8 cellular contexts compared by ENCODE assay signal in the genomic region with DNA sequence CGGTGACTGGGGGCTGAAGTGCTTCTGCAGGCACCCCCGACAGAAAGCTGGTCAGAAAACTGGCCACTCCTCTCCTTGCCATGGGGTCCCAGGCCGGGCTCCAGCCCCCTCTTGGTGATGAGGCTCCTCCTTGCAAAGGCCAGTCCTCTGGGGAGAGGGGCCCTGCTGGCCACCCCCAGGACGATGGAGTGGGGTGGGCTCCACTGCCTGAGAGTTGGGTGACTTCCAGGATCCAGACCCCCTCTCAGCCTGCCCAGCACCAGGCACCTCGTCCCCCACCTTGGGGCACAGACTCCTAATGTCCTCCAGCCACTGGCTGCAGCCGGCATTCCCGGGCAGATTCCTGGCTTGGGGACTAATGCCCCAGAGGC. TPM values are rescaled to one million over a fixed set of nuclear protein-coding genes. Genes with fewer than 3 reads are reported as not detected.
DNase-seq lines count a peak whose midpoint lies in the region; ATAC-seq and TF ChIP-seq lines count a peak whose summit lies in the region.

No MANE protein-coding gene starts in this region.

- TF ChIP-seq CTCF in MCF 10A (IDR thresholded peaks at IDR 0.05; ENCODE audit: unreplicated experiment) (no peak), lung (IDR thresholded peaks at IDR 0.05; ENCODE audit: control extremely low read depth, extremely low read depth) (no peak), type B pancreatic cell (conservative IDR thresholded peaks at IDR 0.05) (no peak)

- peaks cover 6 to 32% of the 10 kb centered on the region in 2 donors for H3K36me3 ChIP-seq in lung (ENCODE audit: control insufficient read depth in 2 of 2, insufficient read depth in 2 of 2, low read length in 2 of 2)

- peak overlapping the region; percentile 68 to 84 for H3K27ac ChIP-seq in lung (ENCODE audit: low read depth in 1 of 2, low read length in 1 of 2)

- CTCF ChIA-PET in MCF 10A (lab: Yijun Ruan, JAX), result interaction anchor here (0.9 to 8.8 kb wide), 5 partner anchors 10 to 294 kb away, joined by 4 to 148 read pairs (median 17); partner anchors contain the start of genes PRDX5 and TRMT112

- H3K4me1 ChIP-seq in lung (ENCODE audit: control insufficient read depth in 2 of 2, insufficient read depth in 2 of 2, low read length in 2 of 2), result peaks cover 0 to 20% of the 10 kb centered on the region in 2 donors

- peak overlapping the region; percentile 90 for H3K27ac Mint-ChIP-seq in activated T-cell treated with anti-CD3 and anti-CD28 coated beads, Interleukin-2, amount 50 U/mL, for 24 hours
- no peak overlapping the region for H3K27ac Mint-ChIP-seq in MCF 10A (ENCODE audit: low read depth, unreplicated experiment)
- H3K27ac Mint-ChIP-seq in type B pancreatic cell, result no peak overlapping the region

- ATAC-seq in lung (ENCODE audit: insufficient read depth, low FRiP score) (peak; percentile 0), HG03571 (IDR thresholded peaks at IDR 0.05; ENCODE audit: unreplicated experiment) (no peak)

- 22 to 32% methylated on average over 7 of the region's 7 CpGs for WGBS in lung, 2 donors

- H3K36me3 Mint-ChIP-seq in activated T-cell treated with anti-CD3 and anti-CD28 coated beads, Interleukin-2, amount 50 U/mL, for 24 hours (ENCODE audit: low read depth), result peaks cover 66% of the 10 kb centered on the region
- H3K36me3 Mint-ChIP-seq in MCF 10A (ENCODE audit: insufficient read depth, unreplicated experiment) (peaks cover 26% of the 10 kb centered on the region), type B pancreatic cell (peaks cover 7% of the 10 kb centered on the region)

- POLR2A ChIA-PET in MCF 10A (lab: Yijun Ruan, JAX), result interaction anchor here (1.0 to 2.9 kb wide), 6 partner anchors 12 to 89 kb away, joined by 3 to 33 read pairs (median 4); partner anchors contain the start of genes ESRRA, PRDX5 and TRMT112

- no TSS peak for BruUV-seq in MCF 10A (replicated peaks; lab: Mats Ljungman, UMichigan)

- no peaks in the 10 kb centered on the region for H3K9me3 ChIP-seq in lung (ENCODE audit: control insufficient read depth in 2 of 2, insufficient read depth in 1 of 2, low read length in 1 of 2)

- H3K27me3 Mint-ChIP-seq in activated T-cell treated with anti-CD3 and anti-CD28 coated beads, Interleukin-2, amount 50 U/mL, for 24 hours, result no peaks in the 10 kb centered on the region
- H3K27me3 Mint-ChIP-seq in MCF 10A (ENCODE audit: insufficient read depth, unreplicated experiment) (no peaks in the 10 kb centered on the region), type B pancreatic cell (no peaks in the 10 kb centered on the region)

- peak overlapping the region; percentile 86 for H3K4me3 ChIP-seq in lung

- peak overlapping the region; percentile 75 for H3K4me3 Mint-ChIP-seq in activated T-cell treated with anti-CD3 and anti-CD28 coated beads, Interleukin-2, amount 50 U/mL, for 24 hours
- H3K4me3 Mint-ChIP-seq in MCF 10A (ENCODE audit: unreplicated experiment), result peak overlapping the region; percentile 82
- H3K4me3 Mint-ChIP-seq in type B pancreatic cell, result peak overlapping the region; percentile 74

- no peaks in the 10 kb centered on the region for H3K27me3 ChIP-seq in lung (ENCODE audit: control insufficient read depth, insufficient read depth)

- no peaks in the 10 kb centered on the region for H3K9me3 Mint-ChIP-seq in activated T-cell treated with anti-CD3 and anti-CD28 coated beads, Interleukin-2, amount 50 U/mL, for 24 hours
- H3K9me3 Mint-ChIP-seq in MCF 10A (ENCODE audit: unreplicated experiment) (no peaks in the 10 kb centered on the region), type B pancreatic cell (no peaks in the 10 kb centered on the region)

- intact Hi-C loops in MCF 10A (cut with micrococcal nuclease), result loop anchor here (5.0 kb wide), 2 partner anchors 106 to 294 kb away; partner anchors contain the start of gene PLCB3

- peaks cover 46% of the 10 kb centered on the region for H3K4me1 Mint-ChIP-seq in activated T-cell treated with anti-CD3 and anti-CD28 coated beads, Interleukin-2, amount 50 U/mL, for 24 hours (ENCODE audit: low read depth)
- H3K4me1 Mint-ChIP-seq in MCF 10A (ENCODE audit: insufficient read depth, unreplicated experiment) (peaks cover 35% of the 10 kb centered on the region), type B pancreatic cell (ENCODE audit: unreplicated experiment) (peaks cover 16% of the 10 kb centered on the region)

- no peak for DNase-seq in activated T-cell treated with anti-CD3 and anti-CD28 coated beads, Interleukin-2, amount 50 U/mL, for 24 hours
- DNase-seq in activated T-cell treated with anti-CD3 and anti-CD28 coated beads, Interleukin-2, amount 50 U/mL, for 48 hours, result no peak
- DNase-seq in MCF 10A (ENCODE audit: unreplicated experiment), result no peak
- no peak for DNase-seq in lung (ENCODE audit: low spot score)
- no peak for DNase-seq in type B pancreatic cell (ENCODE audit: extremely low spot score, unreplicated experiment)
- DNase-seq in GOT3 (lab: John Stamatoyannopoulos, UW), result no peak
- DNase-seq in NCI-H1417 (lab: John Stamatoyannopoulos, UW), result no peak

RNA-seq across cellular contexts. Expression of gene RPS6KA4, which starts 0.4 kb away (rescaled TPM):
- total RNA-seq in MCF 10A (2022) (42.5 and 46.5 TPM in 2 replicates), lung (10 to 100 TPM; 25.3 to 53.8 TPM), type B pancreatic cell (ENCODE audit: low replicate concordance) (26.4 and 49.8 TPM in 2 replicates)
- polyA plus RNA-seq in lung, result 10 to 100 TPM; 30.0 to 40.9 TPM

RNA-seq across cellular contexts. Expression of gene CCDC88B, which starts 18.5 kb away (rescaled TPM):
- total RNA-seq in MCF 10A (2022) (4.2 and 6.0 TPM in 2 replicates), lung (10 to 100 TPM; 13.6 to 32.7 TPM), type B pancreatic cell (ENCODE audit: low replicate concordance) (2.8 and 3.1 TPM in 2 replicates)
- polyA plus RNA-seq in lung, result 10 to 100 TPM; 54.2 to 56.8 TPM

RNA-seq across cellular contexts. Expression of gene PRDX5, which starts 40.6 kb away (rescaled TPM):
- total RNA-seq in MCF 10A (2022) (274 and 302 TPM in 2 replicates), lung (100 to 1,000 TPM; 165 to 306 TPM), type B pancreatic cell (ENCODE audit: low replicate concordance) (166 and 227 TPM in 2 replicates)
- 100 to 1,000 TPM; 443 to 777 TPM for polyA plus RNA-seq in lung

RNA-seq across cellular contexts. Expression of gene TRMT112, which starts 41.2 kb away (rescaled TPM):
- total RNA-seq in MCF 10A (2022) (284 and 354 TPM in 2 replicates), lung (100 to 1,000 TPM; 154 to 173 TPM), type B pancreatic cell (ENCODE audit: low replicate concordance) (160 and 198 TPM in 2 replicates)
- 100 to 1,000 TPM; 237 to 484 TPM for polyA plus RNA-seq in lung

RNA-seq across cellular contexts. Expression of gene ESRRA, which starts 53.2 kb away (rescaled TPM):
- 52.0 and 63.4 TPM in 2 replicates for total RNA-seq in MCF 10A (2022)
- 10 to 100 TPM; 10.8 to 78.3 TPM for total RNA-seq in lung
- 10 to 100 TPM; 67.7 to 88.4 TPM for polyA plus RNA-seq in lung
- total RNA-seq in type B pancreatic cell (ENCODE audit: low replicate concordance), result 41.7 and 76.0 TPM in 2 replicates
